Comparison of ENCODE assay signal across 15 cellular contexts in the genomic region with DNA sequence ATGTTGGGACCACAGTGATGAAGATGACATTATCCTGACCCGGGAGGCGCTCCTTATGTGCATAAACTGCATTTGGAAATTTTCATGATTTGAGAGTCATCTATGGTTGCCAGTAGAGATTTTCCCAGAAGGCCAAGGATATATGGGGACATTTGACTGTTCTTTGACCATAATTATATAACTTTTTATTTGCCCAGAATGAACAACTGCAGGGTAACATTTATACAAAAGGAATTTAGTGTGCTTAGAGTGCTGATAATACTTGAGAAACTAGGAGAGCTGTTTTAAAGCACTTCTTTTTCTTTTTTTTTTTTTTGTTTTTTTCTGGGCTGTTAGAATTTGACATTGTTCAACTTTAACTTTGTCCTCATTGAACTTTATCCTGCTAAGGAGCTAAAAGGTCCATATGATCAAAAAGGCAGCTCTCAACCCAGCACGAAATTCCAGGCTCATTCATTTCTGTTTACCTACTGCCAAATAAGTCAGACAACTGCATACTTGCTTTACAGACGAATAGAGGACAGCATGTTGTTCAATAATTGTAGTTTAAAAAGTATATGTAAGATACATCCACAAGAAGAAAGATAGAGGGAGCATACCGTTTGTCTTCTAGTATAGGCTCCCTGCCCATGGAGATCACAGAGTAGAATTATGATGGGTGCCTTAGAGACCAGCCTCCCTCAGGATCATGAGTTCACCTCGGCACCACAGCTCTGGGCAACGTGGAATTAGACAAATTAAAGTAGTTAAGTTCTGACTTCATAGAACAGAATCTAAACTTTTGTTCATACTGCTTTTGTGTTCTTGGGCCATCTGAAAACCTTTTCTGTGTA.
A peak's percentile ranks its signal among the peaks of the same experiment; 100 is the strongest.
DNase-seq lines count a peak whose midpoint lies in the region; ATAC-seq, FAIRE-seq and TF ChIP-seq lines count a peak whose summit lies in the region.
"Had no signal": no experiment of that assay in that cellular context is flagged by ENCODE, and none has a peak within 500 bp of the region (broad histone marks: within the 10 kb centered on the region; RNA-seq: fewer than 3 reads in every experiment).

No MANE protein-coding gene starts in this region.

- no peak overlapping the region for H3K4me3 Mint-ChIP-seq in CD8-positive, alpha-beta memory T cell
- H3K4me3 Mint-ChIP-seq: activated CD4-positive, alpha-beta memory T cell treated with anti-CD3 and anti-CD28 coated beads, Interleukin-2, amount 10 ng/mL, durations not matched to agents 7 days and 5 days; stimulated activated naive CD8-positive, alpha-beta T cell treated with anti-CD3 and anti-CD28 coated beads, Interleukin-15, amount 100 ng/mL, for 72 hours had no signal

- in situ Hi-C loops in gastrocnemius medialis (cut with MboI; ENCODE audit: low sequenced_read_pairs in 4 of 4): no loop called here

- no peaks in the 10 kb centered on the region for H3K27me3 ChIP-seq in liver (ENCODE audit: control insufficient read depth in 4 of 4, insufficient read depth in 4 of 4, low read length in 3 of 4)
- no peaks in the 10 kb centered on the region for H3K27me3 ChIP-seq in gastrocnemius medialis
- H3K27me3 ChIP-seq in CD8-positive, alpha-beta memory T cell (ENCODE audit: insufficient read depth, low read length, poor library complexity, severe bottlenecking): no peaks in the 10 kb centered on the region

- no peaks in the 10 kb centered on the region for H3K9me3 Mint-ChIP-seq in CD8-positive, alpha-beta memory T cell
- H3K9me3 Mint-ChIP-seq: activated CD4-positive, alpha-beta memory T cell treated with anti-CD3 and anti-CD28 coated beads, Interleukin-2, amount 10 ng/mL, durations not matched to agents 7 days and 5 days; IgD-negative memory B cell; stimulated activated naive CD8-positive, alpha-beta T cell treated with anti-CD3 and anti-CD28 coated beads, Interleukin-15, amount 100 ng/mL, for 72 hours had no signal

- DNase-seq in GM12891 (ENCODE audit: insufficient read length, low spot score) (no peak), gastrocnemius medialis (no peak), NCI-H748 (lab: John Stamatoyannopoulos, UW; ENCODE audit: unreplicated experiment) (no peak), NCI-H748 treated with DMSO at 0.1 percent for 48 hours (lab: John Stamatoyannopoulos, UW) (no peak), DMS 273 (lab: John Stamatoyannopoulos, UW; ENCODE audit: unreplicated experiment) (no peak)
- no peak for DNase-seq in CD8-positive, alpha-beta memory T cell
- DNase-seq: activated CD4-positive, alpha-beta memory T cell treated with anti-CD3 and anti-CD28 coated beads, Interleukin-2, amount 10 ng/mL, durations not matched to agents 7 days and 5 days; NCI-H1048; stimulated activated naive CD8-positive, alpha-beta T cell treated with anti-CD3 and anti-CD28 coated beads, Interleukin-15, amount 100 ng/mL, for 72 hours had no signal

- H3K4me1 ChIP-seq in liver (ENCODE audit: control insufficient read depth in 4 of 4, insufficient read depth in 4 of 4, low read length in 3 of 4) (peaks cover 11 to 41% (median 39%) of the 10 kb centered on the region in 4 donors), gastrocnemius medialis (peaks cover 69 to 79% of the 10 kb centered on the region in 2 donors)
- H3K4me1 ChIP-seq in CD8-positive, alpha-beta memory T cell (ENCODE audit: insufficient read depth, low read length): no peaks in the 10 kb centered on the region

- ATAC-seq in gastrocnemius medialis: no peak
- ATAC-seq: SK-N-SH treated with all-trans-retinoic acid at 6 μM for 48 hours; stimulated activated naive CD8-positive, alpha-beta T cell treated with anti-CD3 and anti-CD28 coated beads, Interleukin-15, amount 100 ng/mL, for 72 hours had no signal

- H3K4me1 Mint-ChIP-seq in CD8-positive, alpha-beta memory T cell: no peaks in the 10 kb centered on the region

- peaks cover 5 to 9% of the 10 kb centered on the region in 2 donors for H3K27me3 Mint-ChIP-seq in CD8-positive, alpha-beta memory T cell
- H3K27me3 Mint-ChIP-seq: IgD-negative memory B cell; stimulated activated naive CD8-positive, alpha-beta T cell treated with anti-CD3 and anti-CD28 coated beads, Interleukin-15, amount 100 ng/mL, for 72 hours had no signal

- H3K36me3 ChIP-seq in liver (ENCODE audit: control insufficient read depth in 4 of 4, insufficient read depth in 3 of 4, low read depth in 1 of 4, low read length in 3 of 4) (no peaks in the 10 kb centered on the region), gastrocnemius medialis (no peaks in the 10 kb centered on the region)
- H3K36me3 ChIP-seq in CD8-positive, alpha-beta memory T cell (ENCODE audit: insufficient read depth, low read length): no peaks in the 10 kb centered on the region

- no peaks in the 10 kb centered on the region for H3K36me3 Mint-ChIP-seq in CD8-positive, alpha-beta memory T cell
- H3K36me3 Mint-ChIP-seq: IgD-negative memory B cell had no signal

- no peak for TF ChIP-seq RAD21 in liver (IDR thresholded peaks at IDR 0.05)

- POLR2A ChIA-PET in CD8-positive, alpha-beta memory T cell (lab: Charles Lee): no interaction called here

- H3K9me3 ChIP-seq in liver (ENCODE audit: control insufficient read depth in 4 of 4, low read length in 3 of 4): no peaks in the 10 kb centered on the region
- H3K9me3 ChIP-seq in gastrocnemius medialis: no peaks in the 10 kb centered on the region
- no peaks in the 10 kb centered on the region for H3K9me3 ChIP-seq in CD8-positive, alpha-beta memory T cell (ENCODE audit: low read length)

- H3K27ac Mint-ChIP-seq in CD8-positive, alpha-beta memory T cell: no peak overlapping the region
- H3K27ac Mint-ChIP-seq: activated CD4-positive, alpha-beta memory T cell treated with anti-CD3 and anti-CD28 coated beads, Interleukin-2, amount 10 ng/mL, durations not matched to agents 7 days and 5 days; IgD-negative memory B cell; stimulated activated naive CD8-positive, alpha-beta T cell treated with anti-CD3 and anti-CD28 coated beads, Interleukin-15, amount 100 ng/mL, for 72 hours had no signal

- CTCF ChIA-PET in CD8-positive, alpha-beta memory T cell (lab: Charles Lee): no interaction called here

- TF ChIP-seq POLR2A in GM12891 (IDR thresholded peaks at IDR 0.05; ENCODE audit: low read depth, low read length) (no peak), gastrocnemius medialis (IDR thresholded peaks at IDR 0.05) (no peak)

- H3K4me3 ChIP-seq in liver (ENCODE audit: low read depth in 1 of 3, low read length in 3 of 3) (no peak overlapping the region), gastrocnemius medialis (no peak overlapping the region)
- H3K4me3 ChIP-seq in CD8-positive, alpha-beta memory T cell (ENCODE audit: low read length): no peak overlapping the region

- TF ChIP-seq CTCF in VCaP (conservative IDR thresholded peaks at IDR 0.05) (no peak), liver (IDR thresholded peaks at IDR 0.05; ENCODE audit: low read depth, low read length, missing input control) (no peak), gastrocnemius medialis (IDR thresholded peaks at IDR 0.05 in 4 of 5, conservative IDR thresholded peaks at IDR 0.05 in 1 of 5) (no peak)

- H3K27ac ChIP-seq in VCaP: peak overlapping the region; percentile 90
- H3K27ac ChIP-seq in liver (ENCODE audit: low read depth in 1 of 2, low read length in 2 of 2): peak overlapping the region; percentile 2 to 12
- peak overlapping the region; percentile 58 to 80 (median 73) for H3K27ac ChIP-seq in gastrocnemius medialis
- H3K27ac ChIP-seq in CD8-positive, alpha-beta memory T cell (ENCODE audit: low read depth, low read length): no peak overlapping the region
- H3K27ac ChIP-seq: parathyroid adenoma had no signal

- peak overlapping the region in 1 of 2 donors; percentile 45 for H3K9ac ChIP-seq in liver (ENCODE audit: low read depth in 1 of 2, low read length in 2 of 2)
- H3K9ac ChIP-seq: parathyroid adenoma had no signal

- 49% methylated on average over 7 of the region's 7 CpGs for WGBS in liver

- intact Hi-C loops in gastrocnemius medialis (cut with DNase I; ENCODE audit: low total_unique reads): no loop called here

- FAIRE-seq in GM12891 (lab: Jason Lieb, UNC): peak; percentile 33
- FAIRE-seq: TTC549 had no signal

TF ChIP-seq in GM12891, 5 proteins besides CTCF, POLR2A, EP300 and RAD21:
- TF ChIP-seq TAF1 (IDR thresholded peaks at IDR 0.05; ENCODE audit: low read depth, low read length) (no peak), POU2F2 (IDR thresholded peaks at IDR 0.05; ENCODE audit: low read depth, low read length) (no peak), POLR2AphosphoS5 (IDR thresholded peaks at IDR 0.05; ENCODE audit: low read depth, low read length) (no peak), PAX5 (IDR thresholded peaks at IDR 0.05; ENCODE audit: insufficient read depth, low read length, severe bottlenecking) (no peak), SPI1 (IDR thresholded peaks at IDR 0.05; ENCODE audit: low read depth, low read length) (no peak)

TF ChIP-seq in liver, 16 proteins besides CTCF, POLR2A, EP300 and RAD21:
- TF ChIP-seq HNF4A (conservative IDR thresholded peaks at IDR 0.05): peak in 1 of 2 donors; percentile 44
- no peak for TF ChIP-seq FOXA2 (IDR thresholded peaks at IDR 0.05)
- no peak for TF ChIP-seq TAF1 (conservative IDR thresholded peaks at IDR 0.05)
